23 cellular contexts compared by ENCODE assay signal in the genomic region with DNA sequence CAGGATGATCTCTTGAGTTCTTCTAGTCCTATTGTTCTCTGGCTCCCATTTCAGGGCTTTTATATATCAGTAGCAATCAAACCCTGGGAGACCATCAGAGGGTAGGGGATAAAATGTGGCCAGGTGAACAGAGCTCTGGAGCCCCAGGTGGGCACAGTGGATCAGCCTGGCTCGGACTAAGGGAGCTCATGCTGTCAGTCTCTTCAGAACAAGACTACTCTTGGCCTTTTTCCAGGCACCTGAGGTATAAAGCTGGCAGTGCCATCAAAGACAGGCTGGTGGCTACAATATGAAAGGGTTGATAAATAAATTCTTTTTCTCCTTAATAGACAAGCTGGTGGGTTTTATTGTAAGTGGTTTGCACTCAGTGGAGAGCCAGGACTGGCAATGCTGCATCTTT.
"Had no signal": no experiment of that assay in that cellular context is flagged by ENCODE, and none has a peak within 500 bp of the region (broad histone marks: within the 10 kb centered on the region; RNA-seq: fewer than 3 reads in every experiment).

No MANE protein-coding gene starts in this region.

- H3K9me3 ChIP-seq: colonic mucosa, MG63 had no signal

- H3K4me1 ChIP-seq: colonic mucosa had no signal

- H3K4me3 ChIP-seq: cardiac muscle cell, colonic mucosa, MG63 had no signal

- FAIRE-seq: RCC 7860 had no signal

- H3K27ac ChIP-seq: brain microvascular endothelial cell, cardiac muscle cell, colonic mucosa had no signal

- DNase-seq: activated B cell treated with CpG ODN at 0.5 μM for 24 hours; activated CD4-positive, alpha-beta memory T cell treated with anti-CD3 and anti-CD28 coated beads for 36 hours; activated CD4-positive, alpha-beta T cell treated with anti-CD3 and anti-CD28 coated beads, Interleukin-2, amount 10 ng/mL, durations not matched to agents 7 days and 5 days; activated CD8-positive, alpha-beta memory T cell treated with anti-CD3 and anti-CD28 coated beads for 24 hours; activated gamma-delta T cell; activated naive CD4-positive, alpha-beta T cell treated with anti-CD3 and anti-CD28 coated beads for 36 hours; activated T-cell treated with anti-CD3 and anti-CD28 coated beads, Interleukin-2, amount 50 U/mL, for 4 hours; brain microvascular endothelial cell; colonic mucosa; MG63; MV-4-11; NCI-H1092 treated with DMSO at 0.1 percent for 48 hours; NCI-H1436 treated with DMSO at 0.1 percent for 48 hours; NCI-H187; NCI-H446; NCI-H524; NCI-H82; PC-3; SHP77; T-helper 17 cell; T-helper 9 cell had no signal

- ATAC-seq: activated T-cell treated with anti-CD3 and anti-CD28 coated beads, Interleukin-2, amount 50 U/mL, for 4 hours; PC-3; T-helper 17 cell had no signal

- H3K36me3 ChIP-seq: brain microvascular endothelial cell, cardiac muscle cell, colonic mucosa, MG63 had no signal
